17 cellular contexts compared by ENCODE assay signal in genomic region chr15:74727727-74728126, GRCh38. TPM values are rescaled to one million over a fixed set of nuclear protein-coding genes. Genes with fewer than 3 reads are reported as not detected.
A peak's percentile ranks its signal among the peaks of the same experiment; 100 is the strongest.
DNase-seq lines count a peak whose midpoint lies in the region; ATAC-seq and TF ChIP-seq lines count a peak whose summit lies in the region.
"Had no signal": no experiment of that assay in that cellular context is flagged by ENCODE, and none has a peak within 500 bp of the region (broad histone marks: within the 10 kb centered on the region; RNA-seq: fewer than 3 reads in every experiment).

No MANE protein-coding gene starts in this region.

- peaks cover 3 to 12% (median 7%) of the 10 kb centered on the region in 3 donors for H3K4me1 Mint-ChIP-seq in CD8-positive, alpha-beta memory T cell
- peaks cover 9 to 13% (median 11%) of the 10 kb centered on the region in 3 donors for H3K4me1 Mint-ChIP-seq in T-cell
- H3K4me1 Mint-ChIP-seq in naive thymus-derived CD8-positive, alpha-beta T cell, result peaks cover 4 to 13% (median 10%) of the 10 kb centered on the region in 4 donors

- H3K9me3 ChIP-seq in CD8-positive, alpha-beta memory T cell (ENCODE audit: low read length), result no peaks in the 10 kb centered on the region
- H3K9me3 ChIP-seq in PC-3 (ENCODE audit: low read length) (no peaks in the 10 kb centered on the region), tibial artery (no peaks in the 10 kb centered on the region)

- H3K9ac ChIP-seq in PC-3 (ENCODE audit: low read length), result no peak overlapping the region

- H3K27me3 ChIP-seq in CD8-positive, alpha-beta memory T cell (ENCODE audit: insufficient read depth, low read length, poor library complexity, severe bottlenecking), result peaks cover 3% of the 10 kb centered on the region
- no peaks in the 10 kb centered on the region for H3K27me3 ChIP-seq in PC-3 (ENCODE audit: low read length)
- peaks cover 0 to 59% of the 10 kb centered on the region in 2 donors for H3K27me3 ChIP-seq in tibial artery

- no peaks in the 10 kb centered on the region for H3K36me3 Mint-ChIP-seq in CD8-positive, alpha-beta memory T cell
- no peaks in the 10 kb centered on the region for H3K36me3 Mint-ChIP-seq in T-cell
- H3K36me3 Mint-ChIP-seq in naive thymus-derived CD8-positive, alpha-beta T cell, result no peaks in the 10 kb centered on the region

- no peak overlapping the region for H3K4me3 ChIP-seq in CD8-positive, alpha-beta memory T cell (ENCODE audit: low read length)
- H3K4me3 ChIP-seq in PC-3 (ENCODE audit: low read length) (no peak overlapping the region), tibial artery (no peak overlapping the region)

- H2AFZ ChIP-seq in PC-3 (ENCODE audit: low read length), result no peak overlapping the region

- ATAC-seq in T-cell (replicated peaks in 1 of 4) (no peak), PC-3 (no peak)
- ATAC-seq in naive thymus-derived CD8-positive, alpha-beta T cell, result no peak

- no peaks in the 10 kb centered on the region for H3K36me3 ChIP-seq in CD8-positive, alpha-beta memory T cell (ENCODE audit: insufficient read depth, low read length)
- H3K36me3 ChIP-seq in PC-3 (ENCODE audit: low read depth, low read length) (no peaks in the 10 kb centered on the region), tibial artery (no peaks in the 10 kb centered on the region)

- H3K4me3 Mint-ChIP-seq in CD8-positive, alpha-beta memory T cell, result peak overlapping the region in 5 of 7 donors; percentile 6 to 71 (median 61)
- H3K4me3 Mint-ChIP-seq in T-cell, result peak overlapping the region in 2 of 3 donors; percentile 76 to 81
- H3K4me3 Mint-ChIP-seq in naive thymus-derived CD8-positive, alpha-beta T cell, result peak overlapping the region in 7 of 10 donors; percentile 25 to 82 (median 78)

- BruUV-seq in PC-3 (replicated peaks; lab: Mats Ljungman, UMichigan), result no TSS peak

- no peak overlapping the region for H3K27ac ChIP-seq in CD8-positive, alpha-beta memory T cell (ENCODE audit: low read depth, low read length)
- no peak overlapping the region for H3K27ac ChIP-seq in PC-3 (ENCODE audit: low read length)
- H3K27ac ChIP-seq in tibial artery, result no peak overlapping the region

- intact Hi-C loops in PC-3 (cut with micrococcal nuclease), result no loop called here
- intact Hi-C loops in tibial artery (cut with DNase I; ENCODE audit: low total_unique reads), result no loop called here

- peaks cover 15 to 31% of the 10 kb centered on the region in 2 donors for H3K27me3 Mint-ChIP-seq in CD8-positive, alpha-beta memory T cell
- H3K27me3 Mint-ChIP-seq in T-cell, result peaks cover 14 to 30% of the 10 kb centered on the region in 2 donors
- peaks cover 14 to 32% (median 25%) of the 10 kb centered on the region in 5 donors for H3K27me3 Mint-ChIP-seq in naive thymus-derived CD8-positive, alpha-beta T cell

- H3K4me2 ChIP-seq in PC-3 (ENCODE audit: low read length), result no peak overlapping the region

- no peaks in the 10 kb centered on the region for H4K20me1 ChIP-seq in PC-3 (ENCODE audit: low read length)

- CTCF ChIA-PET in CD8-positive, alpha-beta memory T cell (lab: Charles Lee), result no interaction called here
- CTCF ChIA-PET in T-cell (lab: Charles Lee), result interaction anchor here in 1 of 2 donors (0.5 kb wide), 1 partner anchor 9 kb away, joined by 3 read pairs; no protein-coding TSS in a partner anchor
- CTCF ChIA-PET in PC-3 (lab: Charles Lee), result no interaction called here

- H3K4me1 ChIP-seq in CD8-positive, alpha-beta memory T cell (ENCODE audit: insufficient read depth, low read length), result peaks cover 7% of the 10 kb centered on the region
- peaks cover 8% of the 10 kb centered on the region; the same call in 1 of the 2 replicates for H3K4me1 ChIP-seq in PC-3 (ENCODE audit: insufficient read depth, low read length)
- H3K4me1 ChIP-seq in tibial artery, result peaks cover 0 to 17% (median 13%) of the 10 kb centered on the region in 4 donors

- no peaks in the 10 kb centered on the region for H3K9me3 Mint-ChIP-seq in CD8-positive, alpha-beta memory T cell
- H3K9me3 Mint-ChIP-seq in T-cell, result no peaks in the 10 kb centered on the region
- H3K9me3 Mint-ChIP-seq in naive thymus-derived CD8-positive, alpha-beta T cell, result no peaks in the 10 kb centered on the region

- no peaks in the 10 kb centered on the region for H3K9me2 ChIP-seq in PC-3 (replicated peaks; ENCODE audit: low read length)

- H3K79me2 ChIP-seq in PC-3 (ENCODE audit: low read length), result no peaks in the 10 kb centered on the region

- POLR2A ChIA-PET in CD8-positive, alpha-beta memory T cell (lab: Charles Lee), result no interaction called here
- POLR2A ChIA-PET in T-cell (lab: Charles Lee), result no interaction called here
- POLR2A ChIA-PET in naive thymus-derived CD8-positive, alpha-beta T cell (lab: Charles Lee), result no interaction called here
- POLR2A ChIA-PET in PC-3 (lab: Charles Lee; ENCODE audit: unreplicated experiment), result no interaction called here

- TF ChIP-seq CTCF in PC-3 (conservative IDR thresholded peaks at IDR 0.05; ENCODE audit: low read depth, low read length) (no peak), tibial artery (IDR thresholded peaks at IDR 0.05) (no peak)

- no peaks in the 10 kb centered on the region for H3F3A ChIP-seq in PC-3 (ENCODE audit: low read length, unreplicated experiment)

- DNase-seq in DMS79 treated with DMSO at 0.1 percent for 48 hours (lab: John Stamatoyannopoulos, UW) (peak; percentile 1), DMS79 (lab: John Stamatoyannopoulos, UW) (no peak), T-cell (no peak), PC-3 (no peak), tibial artery (no peak)
- DNase-seq in CD8-positive, alpha-beta memory T cell, result no peak
- DNase-seq in naive thymus-derived CD8-positive, alpha-beta T cell, result no peak
- no peak for DNase-seq in stimulated activated CD4-positive, alpha-beta T cell treated with anti-CD3 and anti-CD28 coated beads, Interleukin-4, amount 100 ng/mL, for 4 hours
- DNase-seq: anterior cingulate cortex, C1 segment of cervical spinal cord, GDM1, Kasumi-1, NCI-H82 had no signal

- no peak overlapping the region for H3K27ac Mint-ChIP-seq in CD8-positive, alpha-beta memory T cell
- H3K27ac Mint-ChIP-seq in T-cell, result no peak overlapping the region
- H3K27ac Mint-ChIP-seq in naive thymus-derived CD8-positive, alpha-beta T cell, result peak overlapping the region in 1 of 10 donors; percentile 43

RNA-seq across cellular contexts. Expression of gene CYP1A1, which starts 2.4 kb away (rescaled TPM):
- 1 to 10 TPM; 2.4 to 2.6 TPM for total RNA-seq in CD8-positive, alpha-beta memory T cell
- polyA plus RNA-seq in CD8-positive, alpha-beta memory T cell, result 0.09 TPM
- 1 to 10 TPM in 3 of 5 donors, under 1 TPM in 1, not detected in 1; 0.14 to 3.3 (median 1.9) TPM for total RNA-seq in T-cell
- total RNA-seq in naive thymus-derived CD8-positive, alpha-beta T cell, result under 1 TPM; 0.18 to 0.27 TPM
- not detected for polyA plus RNA-seq in naive thymus-derived CD8-positive, alpha-beta T cell
- total RNA-seq in PC-3 (2014; rRNA removed), result 2.3 and 2.5 TPM in 2 replicates

RNA-seq across cellular contexts. Expression of gene CYP1A2, which starts 20.9 kb away (rescaled TPM):
- total RNA-seq in CD8-positive, alpha-beta memory T cell, result not detected
- not detected for polyA plus RNA-seq in CD8-positive, alpha-beta memory T cell
- total RNA-seq in T-cell (not detected), PC-3 (2014; rRNA removed) (not detected in 2 replicates)
- total RNA-seq in naive thymus-derived CD8-positive, alpha-beta T cell, result not detected
- polyA plus RNA-seq in naive thymus-derived CD8-positive, alpha-beta T cell, result not detected
- total RNA-seq: A172, epithelial cell of proximal tubule, posterior vena cava, subcutaneous adipose tissue had no signal

RNA-seq across cellular contexts. Expression of gene EDC3, which starts 31.9 kb away (rescaled TPM):
- 10 to 100 TPM; 50.9 to 52.0 TPM for total RNA-seq in CD8-positive, alpha-beta memory T cell
- 29.9 TPM for polyA plus RNA-seq in CD8-positive, alpha-beta memory T cell
- total RNA-seq in T-cell (10 to 100 TPM; 31.8 to 49.4 (median 43.2) TPM), PC-3 (2014; rRNA removed) (9.9 and 15.6 TPM in 2 replicates)
- 10 to 100 TPM; 38.6 to 41.2 TPM for total RNA-seq in naive thymus-derived CD8-positive, alpha-beta T cell
- polyA plus RNA-seq in naive thymus-derived CD8-positive, alpha-beta T cell, result 10 to 100 TPM; 29.3 to 35.2 (median 33.9) TPM

RNA-seq across cellular contexts. Expression of gene CSK, which starts 54.2 kb away (rescaled TPM):
- 100 to 1,000 TPM; 288 to 294 TPM for total RNA-seq in CD8-positive, alpha-beta memory T cell
- polyA plus RNA-seq in CD8-positive, alpha-beta memory T cell, result 154 TPM
- total RNA-seq in T-cell (100 to 1,000 TPM; 198 to 296 (median 271) TPM), PC-3 (2014; rRNA removed) (38.0 and 50.3 TPM in 2 replicates)
- 100 to 1,000 TPM; 220 TPM for total RNA-seq in naive thymus-derived CD8-positive, alpha-beta T cell
- polyA plus RNA-seq in naive thymus-derived CD8-positive, alpha-beta T cell, result 100 to 1,000 TPM in 1 of 3 donors, 10 to 100 TPM in 2; 70.8 to 124 (median 79.8) TPM
